ENCODE assay signal across 11 cellular contexts in the genomic region with DNA sequence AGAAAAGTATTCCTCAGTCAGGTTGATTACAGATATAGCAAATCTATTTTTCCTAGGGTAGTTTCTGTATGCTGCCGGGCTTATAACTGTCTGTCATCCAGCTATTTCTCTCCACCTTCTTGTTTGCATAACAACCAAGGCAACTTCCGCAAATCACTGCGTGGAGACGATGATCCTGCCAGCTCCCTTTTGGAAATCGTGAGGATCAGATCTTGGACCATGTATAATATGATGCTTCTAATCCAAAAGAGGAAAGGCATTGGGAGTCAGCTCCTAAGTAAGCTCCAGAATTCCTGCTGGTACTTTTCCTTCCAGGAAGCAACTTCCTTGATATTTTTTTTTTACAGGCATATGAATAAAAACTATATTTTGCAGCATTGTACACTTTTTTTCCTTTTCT. TPM values are rescaled to one million over a fixed set of nuclear protein-coding genes. Genes with fewer than 3 reads are reported as not detected.
DNase-seq lines count a peak whose midpoint lies in the region; ATAC-seq and TF ChIP-seq lines count a peak whose summit lies in the region.
"Had no signal": no experiment of that assay in that cellular context is flagged by ENCODE, and none has a peak within 500 bp of the region (broad histone marks: within the 10 kb centered on the region; RNA-seq: fewer than 3 reads in every experiment).

No MANE protein-coding gene starts in this region.

- no peaks in the 10 kb centered on the region for H4K20me1 ChIP-seq in PC-3 (ENCODE audit: low read length)
- no peaks in the 10 kb centered on the region for H4K20me1 ChIP-seq in neural cell (ENCODE audit: insufficient read depth)

- CTCF ChIA-PET in AG04450 (lab: Charles Lee) (interaction anchor here (0.7 to 9.1 kb wide), 35 partner anchors 9 to 252 kb away, joined by 3 to 260 read pairs (median 6); partner anchors contain the start of genes CCDC190, NUF2 and RGS5), PC-3 (lab: Charles Lee) (interaction anchor here (0.6 to 3.1 kb wide), 13 partner anchors 8 to 664 kb away, joined by 3 to 25 read pairs (median 4); no protein-coding TSS in a partner anchor)

- TF ChIP-seq RAD21 in neural cell (conservative IDR thresholded peaks at IDR 0.05), result no peak

- intact Hi-C loops in PC-3 (cut with micrococcal nuclease), result loop anchor here (1.0 kb wide), 5 partner anchors 129 to 220 kb away; no protein-coding TSS in a partner anchor
- intact Hi-C loops in ovary (cut with DNase I), result no loop called here

- ATAC-seq in PC-3, result peak; percentile 10
- no peak for ATAC-seq in stimulated activated naive CD8-positive, alpha-beta T cell treated with anti-CD3 and anti-CD28 coated beads, Interleukin-15, amount 100 ng/mL, for 72 hours

- H3K79me2 ChIP-seq in PC-3 (ENCODE audit: low read length), result no peaks in the 10 kb centered on the region
- no peaks in the 10 kb centered on the region for H3K79me2 ChIP-seq in neural cell (replicated peaks; ENCODE audit: insufficient read depth, low read length)

- WGBS in ovary, 3 donors, result 1 to 2% (median 2%) methylated on average over 5 of the region's 5 CpGs

- TF ChIP-seq POLR2A in ovary (IDR thresholded peaks at IDR 0.05), result no peak

- no peaks in the 10 kb centered on the region for H3K36me3 ChIP-seq in PC-3 (ENCODE audit: low read depth, low read length)
- H3K36me3 ChIP-seq in neural cell (ENCODE audit: insufficient read depth, low read length), result no peaks in the 10 kb centered on the region
- H3K36me3 ChIP-seq in ovary, result no peaks in the 10 kb centered on the region

- H3K4me1 Mint-ChIP-seq in stimulated activated naive CD8-positive, alpha-beta T cell treated with anti-CD3 and anti-CD28 coated beads, Interleukin-15, amount 100 ng/mL, for 72 hours, result no peaks in the 10 kb centered on the region
- H3K4me1 Mint-ChIP-seq: activated CD4-positive, alpha-beta T cell treated with anti-CD3 and anti-CD28 coated beads, Interleukin-2, amount 10 ng/mL, durations not matched to agents 7 days and 5 days; CD4-positive, alpha-beta memory T cell had no signal

- no peak for DNase-seq in AG04450 (ENCODE audit: low read depth, low spot score)
- DNase-seq in PC-3, result peak; percentile 35
- peak; percentile 56 for DNase-seq in fibroblast of peridontal ligament (ENCODE audit: extremely low read depth)
- DNase-seq in pons (ENCODE audit: low spot score), result no peak
- DNase-seq in NCI-H1930 (lab: John Stamatoyannopoulos, UW), result no peak
- DNase-seq in ovary, result no peak
- DNase-seq in stimulated activated naive CD8-positive, alpha-beta T cell treated with anti-CD3 and anti-CD28 coated beads, Interleukin-15, amount 100 ng/mL, for 72 hours, result no peak
- DNase-seq: activated CD4-positive, alpha-beta T cell treated with anti-CD3 and anti-CD28 coated beads, Interleukin-2, amount 10 ng/mL, durations not matched to agents 7 days and 5 days; CD4-positive, alpha-beta memory T cell had no signal

- no peaks in the 10 kb centered on the region for H3K27me3 ChIP-seq in AG04450 (ENCODE audit: control insufficient read depth, insufficient read depth, low read length)
- no peaks in the 10 kb centered on the region for H3K27me3 ChIP-seq in PC-3 (ENCODE audit: low read length)
- no peaks in the 10 kb centered on the region for H3K27me3 ChIP-seq in neural cell (ENCODE audit: insufficient read depth, low read depth, low read length)
- H3K27me3 ChIP-seq in ovary, result no peaks in the 10 kb centered on the region

- peak overlapping the region; percentile 68 for H3K4me2 ChIP-seq in PC-3 (ENCODE audit: low read length)
- peak overlapping the region; percentile 70 for H3K4me2 ChIP-seq in neural cell (ENCODE audit: low read length)

- H3K27ac ChIP-seq in AG04450 (ENCODE audit: low read depth, low read length), result no peak overlapping the region
- no peak overlapping the region for H3K27ac ChIP-seq in PC-3 (ENCODE audit: low read length)
- H3K27ac ChIP-seq in neural cell (ENCODE audit: low read length), result peak overlapping the region; percentile 12
- H3K27ac ChIP-seq in ovary, result no peak overlapping the region

- TF ChIP-seq CTCF in AG04450 (IDR thresholded peaks at IDR 0.05; ENCODE audit: low read depth, low read length) (no peak), PC-3 (conservative IDR thresholded peaks at IDR 0.05; ENCODE audit: low read depth, low read length) (no peak), neural cell (IDR thresholded peaks at IDR 0.05; ENCODE audit: poor library complexity, severe bottlenecking) (no peak), ovary (IDR thresholded peaks at IDR 0.05) (no peak)

- H3K9me2 ChIP-seq in PC-3 (replicated peaks; ENCODE audit: low read length), result no peaks in the 10 kb centered on the region
- H3K9me2 ChIP-seq in neural cell (ENCODE audit: insufficient read depth, low read length), result no peaks in the 10 kb centered on the region

- no peaks in the 10 kb centered on the region for H3K9me3 Mint-ChIP-seq in stimulated activated naive CD8-positive, alpha-beta T cell treated with anti-CD3 and anti-CD28 coated beads, Interleukin-15, amount 100 ng/mL, for 72 hours
- H3K9me3 Mint-ChIP-seq: activated CD4-positive, alpha-beta T cell treated with anti-CD3 and anti-CD28 coated beads, Interleukin-2, amount 10 ng/mL, durations not matched to agents 7 days and 5 days; CD4-positive, alpha-beta memory T cell; IgD-negative memory B cell had no signal

- H3K27ac Mint-ChIP-seq in stimulated activated naive CD8-positive, alpha-beta T cell treated with anti-CD3 and anti-CD28 coated beads, Interleukin-15, amount 100 ng/mL, for 72 hours, result no peak overlapping the region
- H3K27ac Mint-ChIP-seq: activated CD4-positive, alpha-beta T cell treated with anti-CD3 and anti-CD28 coated beads, Interleukin-2, amount 10 ng/mL, durations not matched to agents 7 days and 5 days; CD4-positive, alpha-beta memory T cell; IgD-negative memory B cell had no signal

- H3K9ac ChIP-seq in PC-3 (ENCODE audit: low read length) (peak overlapping the region; percentile 19), neural cell (ENCODE audit: low read length) (peak overlapping the region; percentile 3)

- H3F3A ChIP-seq in PC-3 (ENCODE audit: low read length, unreplicated experiment), result no peaks in the 10 kb centered on the region
- no peaks in the 10 kb centered on the region for H3F3A ChIP-seq in neural cell (ENCODE audit: insufficient read depth, low read length, poor library complexity, severe bottlenecking)

- BruUV-seq in PC-3 (replicated peaks; lab: Mats Ljungman, UMichigan), result TSS peak; percentile 52

- peak overlapping the region; percentile 54 for H3K4me3 ChIP-seq in AG04450 (ENCODE audit: low read depth, low read length)
- peak overlapping the region; percentile 50 for H3K4me3 ChIP-seq in PC-3 (ENCODE audit: low read length)
- peak overlapping the region; percentile 56 for H3K4me3 ChIP-seq in neural cell (ENCODE audit: low read length)
- H3K4me3 ChIP-seq in ovary, result no peak overlapping the region

- H3K4me1 ChIP-seq in PC-3 (ENCODE audit: insufficient read depth, low read length), result peaks cover 30% of the 10 kb centered on the region
- no peaks in the 10 kb centered on the region for H3K4me1 ChIP-seq in ovary (ENCODE audit: insufficient read depth)

- POLR2A ChIA-PET in AG04450 (lab: Yijun Ruan, JAX) (interaction anchor here (0.8 to 1.2 kb wide), 5 partner anchors 163 to 253 kb away, joined by 3 to 7 read pairs (median 4); partner anchors contain the start of gene NUF2), PC-3 (lab: Charles Lee; ENCODE audit: unreplicated experiment) (interaction anchor here (0.6 to 0.7 kb wide), 5 partner anchors 81 to 195 kb away, joined by 3 to 9 read pairs (median 3); no protein-coding TSS in a partner anchor)

- H2AFZ ChIP-seq in PC-3 (ENCODE audit: low read length), result peak overlapping the region; percentile 49
- no peak overlapping the region for H2AFZ ChIP-seq in neural cell (ENCODE audit: low read depth, low read length)

- no peak overlapping the region for H3K4me3 Mint-ChIP-seq in stimulated activated naive CD8-positive, alpha-beta T cell treated with anti-CD3 and anti-CD28 coated beads, Interleukin-15, amount 100 ng/mL, for 72 hours
- H3K4me3 Mint-ChIP-seq: activated CD4-positive, alpha-beta T cell treated with anti-CD3 and anti-CD28 coated beads, Interleukin-2, amount 10 ng/mL, durations not matched to agents 7 days and 5 days; CD4-positive, alpha-beta memory T cell; IgD-negative memory B cell had no signal

- TF ChIP-seq EP300 in neural cell (conservative IDR thresholded peaks at IDR 0.05; ENCODE audit: poor library complexity, severe bottlenecking), result no peak
- no peak for TF ChIP-seq EP300 in ovary (IDR thresholded peaks at IDR 0.05)

- H3K9me3 ChIP-seq in AG04450 (ENCODE audit: control insufficient read depth, insufficient read depth, low read length) (no peaks in the 10 kb centered on the region), PC-3 (ENCODE audit: low read length) (no peaks in the 10 kb centered on the region), neural cell (ENCODE audit: low read length) (no peaks in the 10 kb centered on the region), ovary (no peaks in the 10 kb centered on the region)

- peaks cover 67% of the 10 kb centered on the region for H3K27me3 Mint-ChIP-seq in stimulated activated naive CD8-positive, alpha-beta T cell treated with anti-CD3 and anti-CD28 coated beads, Interleukin-15, amount 100 ng/mL, for 72 hours

RNA-seq across cellular contexts. Expression of gene RGS4, which starts 0.4 kb away (rescaled TPM):
- polyA plus RNA-seq in AG04450 (2011; rRNA removed) (20.2 and 22.0 TPM in 2 replicates), neural cell (0.86 and 1.6 TPM in 2 replicates), ovary (10 to 100 TPM in 1 of 2 donors, 1 to 10 TPM in 1; 2.9 to 17.5 TPM)
- 6.9 and 9.9 TPM in 2 replicates for polyA minus RNA-seq in AG04450 (2011; rRNA and poly(A)+ RNA removed)
- total RNA-seq in PC-3 (2014; rRNA removed) (6.0 and 16.6 TPM in 2 replicates), ovary (10 to 100 TPM in 1 of 7 donors, 1 to 10 TPM in 4, under 1 TPM in 2; 0.20 to 66.7 (median 1.8) TPM)
- 1.2 TPM in 2 replicates for polyA minus RNA-seq in neural cell
- total RNA-seq: activated CD4-positive, alpha-beta T cell treated with anti-CD3 and anti-CD28 coated beads, Interleukin-2, amount 10 ng/mL, durations not matched to agents 7 days and 5 days; CD4-positive, alpha-beta memory T cell had no signal
- polyA plus RNA-seq: CD4-positive, alpha-beta memory T cell; IgD-negative memory B cell had no signal

Comparison
In these comparisons a context has a peak if more than half of its experiments do, and no peak if none do; other contexts are left out.
1. DNase-seq: peak in PC-3 (single experiment) and fibroblast of peridontal ligament (single experiment); none in AG04450 (single experiment), pons (single experiment), NCI-H1930 (0 of 2), ovary (0 of 5) and stimulated activated naive CD8-positive, alpha-beta T cell treated with anti-CD3 and anti-CD28 coated beads, Interleukin-15, amount 100 ng/mL, for 72 hours (0 of 2).